ENCODE assay signal across 2 cellular contexts in the genomic region with DNA sequence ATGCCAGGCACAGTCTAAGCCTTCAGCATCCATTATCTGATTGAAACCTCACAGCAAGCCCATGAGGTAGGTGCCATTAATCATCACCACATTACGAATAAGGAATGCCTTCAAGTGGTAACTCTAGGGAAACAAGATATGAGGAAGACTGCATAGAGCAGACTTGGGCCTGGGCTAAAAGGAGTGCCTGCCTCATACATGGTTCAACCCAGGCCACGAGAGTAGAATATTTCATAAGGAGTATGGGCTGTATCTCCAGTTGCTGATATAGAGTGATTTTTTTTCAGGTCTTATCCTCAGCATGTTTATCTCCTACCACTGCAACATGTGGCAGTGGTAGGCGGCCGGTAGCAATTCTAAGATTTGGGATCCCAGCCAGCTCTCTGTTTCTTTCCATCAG.
TF ChIP-seq lines count a peak whose summit lies in the region.

No MANE protein-coding gene starts in this region.

TF ChIP-seq in liver, 16 proteins besides CTCF, POLR2A, EP300 and RAD21 (continued from another document):
- TF ChIP-seq, protein P1, sequence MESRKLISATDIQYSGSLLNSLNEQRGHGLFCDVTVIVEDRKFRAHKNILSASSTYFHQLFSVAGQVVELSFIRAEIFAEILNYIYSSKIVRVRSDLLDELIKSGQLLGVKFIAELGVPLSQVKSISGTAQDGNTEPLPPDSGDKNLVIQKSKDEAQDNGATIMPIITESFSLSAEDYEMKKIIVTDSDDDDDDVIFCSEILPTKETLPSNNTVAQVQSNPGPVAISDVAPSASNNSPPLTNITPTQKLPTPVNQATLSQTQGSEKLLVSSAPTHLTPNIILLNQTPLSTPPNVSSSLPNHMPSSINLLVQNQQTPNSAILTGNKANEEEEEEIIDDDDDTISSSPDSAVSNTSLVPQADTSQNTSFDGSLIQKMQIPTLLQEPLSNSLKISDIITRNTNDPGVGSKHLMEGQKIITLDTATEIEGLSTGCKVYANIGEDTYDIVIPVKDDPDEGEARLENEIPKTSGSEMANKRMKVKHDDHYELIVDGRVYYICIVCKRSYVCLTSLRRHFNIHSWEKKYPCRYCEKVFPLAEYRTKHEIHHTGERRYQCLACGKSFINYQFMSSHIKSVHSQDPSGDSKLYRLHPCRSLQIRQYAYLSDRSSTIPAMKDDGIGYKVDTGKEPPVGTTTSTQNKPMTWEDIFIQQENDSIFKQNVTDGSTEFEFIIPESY (IDR thresholded peaks at IDR 0.05): no peak
- TF ChIP-seq, protein P2, sequence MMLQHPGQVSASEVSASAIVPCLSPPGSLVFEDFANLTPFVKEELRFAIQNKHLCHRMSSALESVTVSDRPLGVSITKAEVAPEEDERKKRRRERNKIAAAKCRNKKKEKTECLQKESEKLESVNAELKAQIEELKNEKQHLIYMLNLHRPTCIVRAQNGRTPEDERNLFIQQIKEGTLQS (IDR thresholded peaks at IDR 0.05): no peak

TF ChIP-seq in HepG2, 621 proteins besides CTCF, POLR2A, EP300 and RAD21 (continued from another document):
- no peak for TF ChIP-seq SP140L (CRISPR knock-in tag; IDR thresholded peaks at IDR 0.05; ENCODE audit: borderline replicate concordance)
- TF ChIP-seq, protein P3, sequence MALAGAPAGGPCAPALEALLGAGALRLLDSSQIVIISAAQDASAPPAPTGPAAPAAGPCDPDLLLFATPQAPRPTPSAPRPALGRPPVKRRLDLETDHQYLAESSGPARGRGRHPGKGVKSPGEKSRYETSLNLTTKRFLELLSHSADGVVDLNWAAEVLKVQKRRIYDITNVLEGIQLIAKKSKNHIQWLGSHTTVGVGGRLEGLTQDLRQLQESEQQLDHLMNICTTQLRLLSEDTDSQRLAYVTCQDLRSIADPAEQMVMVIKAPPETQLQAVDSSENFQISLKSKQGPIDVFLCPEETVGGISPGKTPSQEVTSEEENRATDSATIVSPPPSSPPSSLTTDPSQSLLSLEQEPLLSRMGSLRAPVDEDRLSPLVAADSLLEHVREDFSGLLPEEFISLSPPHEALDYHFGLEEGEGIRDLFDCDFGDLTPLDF (CRISPR knock-in tag; IDR thresholded peaks at IDR 0.05): no peak
- TF ChIP-seq KDM2A (CRISPR knock-in tag; IDR thresholded peaks at IDR 0.05; ENCODE audit: borderline replicate concordance, low read depth): no peak
- TF ChIP-seq PAF1 (CRISPR knock-in tag; IDR thresholded peaks at IDR 0.05): no peak
- TF ChIP-seq TBX3 (IDR thresholded peaks at IDR 0.05; ENCODE audit: borderline replicate concordance): no peak
- TF ChIP-seq ZNF501 (CRISPR knock-in tag; IDR thresholded peaks at IDR 0.05): no peak
- no peak for TF ChIP-seq ZNF558 (CRISPR knock-in tag; IDR thresholded peaks at IDR 0.05; ENCODE audit: borderline replicate concordance)
- no peak for TF ChIP-seq ZNF430 (CRISPR knock-in tag; IDR thresholded peaks at IDR 0.05)
- TF ChIP-seq ZSCAN25 (CRISPR knock-in tag; IDR thresholded peaks at IDR 0.05): no peak
- TF ChIP-seq RAD51 (IDR thresholded peaks at IDR 0.05; ENCODE audit: borderline replicate concordance): no peak
- no peak for TF ChIP-seq SP1 (IDR thresholded peaks at IDR 0.05)
- no peak for TF ChIP-seq SP1 (CRISPR knock-in tag; IDR thresholded peaks at IDR 0.05)
- TF ChIP-seq KMT2A (CRISPR knock-in tag; IDR thresholded peaks at IDR 0.05): no peak
- TF ChIP-seq ATF7-NPFF (CRISPR knock-in tag; IDR thresholded peaks at IDR 0.05; ENCODE audit: low read depth): no peak
TF ChIP-seq in HepG2: peak in this region for 0.
